In genomic region chr1:68442822-68443556, GRCh38 we compare ENCODE assay signal across 9 cellular contexts. TPM values are rescaled to one million over a fixed set of nuclear protein-coding genes. Genes with fewer than 3 reads are reported as not detected.
A peak's percentile ranks its signal among the peaks of the same experiment; 100 is the strongest.
DNase-seq lines count a peak whose midpoint lies in the region; ATAC-seq lines count a peak whose summit lies in the region.
"Had no signal": no experiment of that assay in that cellular context is flagged by ENCODE, and none has a peak within 500 bp of the region (broad histone marks: within the 10 kb centered on the region; RNA-seq: fewer than 3 reads in every experiment).

No MANE protein-coding gene starts in this region.

- H3K36me3 ChIP-seq in NT2/D1 (ENCODE audit: insufficient read depth, insufficient read length, low read length) = no peaks in the 10 kb centered on the region
- H3K36me3 ChIP-seq: BLaER1 had no signal

- no peaks in the 10 kb centered on the region for H3K9me3 ChIP-seq in NT2/D1 (ENCODE audit: insufficient read depth, low read length)
- H3K9me3 ChIP-seq: BLaER1 had no signal

- peak; percentile 51 for DNase-seq in NCI-H1105 treated with DMSO at 0.1 percent for 48 hours (lab: John Stamatoyannopoulos, UW)
- DNase-seq in NCI-H1105 (lab: John Stamatoyannopoulos, UW) = no peak
- peak; percentile 39 for DNase-seq in NT2/D1 (ENCODE audit: low read depth, low spot score)
- peak; percentile 1 to 41 for DNase-seq in dermis microvascular lymphatic vessel endothelial cell (ENCODE audit: low read depth in 2 of 2)
- peak; percentile 35 for DNase-seq in mucosa of gallbladder (ENCODE audit: low spot score)
- no peak for DNase-seq in cerebellar nuclear complex (lab: John Stamatoyannopoulos, UW)

- H3K9ac ChIP-seq in NT2/D1 (ENCODE audit: insufficient read length, low read depth) = no peak overlapping the region
- H3K9ac ChIP-seq: BLaER1 had no signal

- no peaks in the 10 kb centered on the region for H3K27me3 ChIP-seq in NT2/D1 (ENCODE audit: insufficient read depth, insufficient read length)
- H3K27me3 ChIP-seq: BLaER1 had no signal

- no peaks in the 10 kb centered on the region for H3K4me1 ChIP-seq in NT2/D1 (ENCODE audit: insufficient read depth, insufficient read length)
- H3K4me1 ChIP-seq: BLaER1 had no signal

- H3K4me3 ChIP-seq in NT2/D1 (ENCODE audit: insufficient read length, low read depth) = no peak overlapping the region
- H3K4me3 ChIP-seq: BLaER1 had no signal

- ATAC-seq in GM19372 (IDR thresholded peaks at IDR 0.05; ENCODE audit: low read depth, unreplicated experiment) = peak; percentile 77
- peak; percentile 84 for ATAC-seq in HG03280 (IDR thresholded peaks at IDR 0.05; ENCODE audit: unreplicated experiment)

RNA-seq across cellular contexts. Expression of gene RPE65, which starts 6.8 kb away (rescaled TPM):
- total RNA-seq in dermis microvascular lymphatic vessel endothelial cell (not detected in 2 replicates), mucosa of gallbladder (not detected)

RNA-seq across cellular contexts. Expression of gene DEPDC1, which starts 53.9 kb away (rescaled TPM):
- 4.6 and 13.4 TPM in 2 replicates for total RNA-seq in dermis microvascular lymphatic vessel endothelial cell
- total RNA-seq in mucosa of gallbladder = 0.78 TPM

Comparison
In these comparisons a context has a peak if more than half of its experiments do, and no peak if none do; other contexts are left out.
1. DNase-seq: peak in NCI-H1105 treated with DMSO at 0.1 percent for 48 hours (single experiment), NT2/D1 (single experiment), dermis microvascular lymphatic vessel endothelial cell (2 of 2) and mucosa of gallbladder (single experiment); none in NCI-H1105 (single experiment) and cerebellar nuclear complex (0 of 2).